In genomic region chr10:22210267-22210666, GRCh38 we compare ENCODE assay signal across 32 cellular contexts. TPM values are rescaled to one million over a fixed set of nuclear protein-coding genes. Genes with fewer than 3 reads are reported as not detected.
DNase-seq lines count a peak whose midpoint lies in the region; ATAC-seq, FAIRE-seq and TF ChIP-seq lines count a peak whose summit lies in the region.
"Had no signal": no experiment of that assay in that cellular context is flagged by ENCODE, and none has a peak within 500 bp of the region (broad histone marks: within the 10 kb centered on the region; RNA-seq: fewer than 3 reads in every experiment).

No MANE protein-coding gene starts in this region.

- no peaks in the 10 kb centered on the region for H3K4me1 ChIP-seq in HepG2 (ENCODE audit: insufficient read depth, low read length)
- no peaks in the 10 kb centered on the region for H3K4me1 ChIP-seq in right lobe of liver
- H3K4me1 ChIP-seq in K562 (replicated peaks in 1 of 2; ENCODE audit: control insufficient read depth in 2 of 2, insufficient read depth in 2 of 2, low read length in 2 of 2) = peaks cover 0 to 6% of the 10 kb centered on the region in 2 experiments; a peak in 1 of 5 replicates
- H3K4me1 ChIP-seq in uterus = no peaks in the 10 kb centered on the region
- H3K4me1 ChIP-seq: BE2C, BLaER1 had no signal

- TF ChIP-seq CTCF in HepG2 (CRISPR knock-in tag; IDR thresholded peaks at IDR 0.05) (no peak), right lobe of liver (IDR thresholded peaks at IDR 0.05) (no peak), K562 (IDR thresholded peaks at IDR 0.05 in 2 of 3, conservative IDR thresholded peaks at IDR 0.05 in 1 of 3; ENCODE audit: insufficient read depth in 2 of 3, low read depth in 1 of 3, low read length in 3 of 3) (no peak), uterus (IDR thresholded peaks at IDR 0.05) (no peak)

- in situ Hi-C loops in HepG2 (cut with HindIII; ENCODE audit: extremely low pct_ligation_motif_present, low pct_unique_long_range_greater_than_20kb) (no loop called here), K562 (cut with MboI) (no loop called here), KBM-7 (cut with MboI; ENCODE audit: low pct_unique_long_range_greater_than_20kb, low sequenced_read_pairs) (no loop called here)

- H3K27ac ChIP-seq in HepG2 (ENCODE audit: extremely low read length, insufficient read depth, low read length) = no peak overlapping the region
- H3K27ac ChIP-seq in right lobe of liver = no peak overlapping the region
- H3K27ac ChIP-seq in K562 (ENCODE audit: extremely low read depth, low read depth, low read length) = no peak overlapping the region
- H3K27ac ChIP-seq in uterus = no peak overlapping the region
- H3K27ac ChIP-seq: 22Rv1, BLaER1 had no signal

- H3K9ac ChIP-seq in HepG2 (ENCODE audit: insufficient read depth, low read depth, low read length) = no peak overlapping the region
- H3K9ac ChIP-seq in K562 (ENCODE audit: insufficient read depth in 1 of 2, low read depth in 2 of 2, low read length in 2 of 2) = no peak overlapping the region
- H3K9ac ChIP-seq: BLaER1 had no signal

- BruUV-seq in HepG2 (replicated peaks; lab: Mats Ljungman, UMichigan) = no TSS peak
- no TSS peak for BruUV-seq in K562 (replicated peaks; lab: Mats Ljungman, UMichigan)

- TF ChIP-seq EP300 in HepG2 (IDR thresholded peaks at IDR 0.05; ENCODE audit: low read depth in 2 of 2, low read length in 2 of 2) (no peak), HepG2 (CRISPR knock-in tag; IDR thresholded peaks at IDR 0.05; ENCODE audit: borderline replicate concordance) (no peak), Ishikawa (IDR thresholded peaks at IDR 0.05; ENCODE audit: borderline replicate concordance) (no peak), K562 (IDR thresholded peaks at IDR 0.05; ENCODE audit: low read length) (no peak)

- ATAC-seq in HepG2 (no peak), right lobe of liver (no peak), K562 (no peak), HG03460 (IDR thresholded peaks at IDR 0.05; ENCODE audit: unreplicated experiment) (no peak)
- ATAC-seq: GM12878 had no signal

- H3K4me2 ChIP-seq in HepG2 (ENCODE audit: low read depth, low read length) = no peak overlapping the region
- no peak overlapping the region for H3K4me2 ChIP-seq in K562 (ENCODE audit: insufficient read depth, low read length)
- H3K4me2 ChIP-seq: BLaER1 had no signal

- no peaks in the 10 kb centered on the region for H3K9me3 ChIP-seq in HepG2 (ENCODE audit: low read length)
- no peaks in the 10 kb centered on the region for H3K9me3 ChIP-seq in right lobe of liver
- no peaks in the 10 kb centered on the region for H3K9me3 ChIP-seq in K562 (replicated peaks; ENCODE audit: control insufficient read depth, insufficient read depth, low read depth, low read length)
- no peaks in the 10 kb centered on the region for H3K9me3 ChIP-seq in uterus
- H3K9me3 ChIP-seq: BE2C, BLaER1 had no signal

- TF ChIP-seq POLR2A in HepG2 (IDR thresholded peaks at IDR 0.05; ENCODE audit: insufficient read depth in 1 of 2, low read depth in 2 of 2, low read length in 2 of 2) = no peak
- TF ChIP-seq POLR2A in right lobe of liver (IDR thresholded peaks at IDR 0.05) = no peak
- TF ChIP-seq POLR2A in K562 (conservative IDR thresholded peaks at IDR 0.05) = no peak
- no peak for TF ChIP-seq POLR2A in uterus (IDR thresholded peaks at IDR 0.05)

- no peak overlapping the region for H2AFZ ChIP-seq in HepG2 (ENCODE audit: low read length)
- H2AFZ ChIP-seq in K562 (ENCODE audit: low read depth, low read length) = no peak overlapping the region

- no peak for FAIRE-seq in HepG2 (lab: Jason Lieb, UNC)
- no peak for FAIRE-seq in K562 (lab: Jason Lieb, UNC)
- FAIRE-seq: GM12878, GM12892, GM18507 had no signal

- no peak for DNase-seq in HepG2 (ENCODE audit: low spot score)
- DNase-seq in right lobe of liver = no peak
- DNase-seq in K562 (ENCODE audit: extremely low read depth in 1 of 4, low spot score in 3 of 4) = no peak
- peak; percentile 45 for DNase-seq in foreskin melanocyte
- DNase-seq in KBM-7 = no peak
- DNase-seq in uterus = no peak
- DNase-seq: ACHN; BE2C; C1 segment of cervical spinal cord; CD4-positive, alpha-beta memory T cell; CD4-positive, CD25-positive, alpha-beta regulatory T cell; CD8-positive, alpha-beta memory T cell; COR-L47; DMS 273 treated with DMSO at 0.1 percent for 48 hours; DMS153; DMS53; DMS79; DND-41; EL; GDM1 had no signal

- TF ChIP-seq RAD21 in HepG2 (CRISPR knock-in tag; IDR thresholded peaks at IDR 0.05) (no peak), Ishikawa (IDR thresholded peaks at IDR 0.05; ENCODE audit: low read depth) (no peak), K562 (CRISPR knock-in tag; conservative IDR thresholded peaks at IDR 0.05 in 1 of 2, IDR thresholded peaks at IDR 0.05 in 1 of 2) (no peak)

- H3K79me2 ChIP-seq in HepG2 (ENCODE audit: insufficient read depth, low read length) (no peaks in the 10 kb centered on the region), K562 (ENCODE audit: control insufficient read depth, insufficient read depth, low read length) (no peaks in the 10 kb centered on the region)

- H4K20me1 ChIP-seq in HepG2 (ENCODE audit: insufficient read depth, low read length) (no peaks in the 10 kb centered on the region), K562 (replicated peaks; ENCODE audit: control insufficient read depth, insufficient read depth, low read length) (no peaks in the 10 kb centered on the region)
- H4K20me1 ChIP-seq: BLaER1 had no signal

- H3K27me3 ChIP-seq in HepG2 (ENCODE audit: control insufficient read depth in 1 of 2, insufficient read depth in 2 of 2, low read length in 2 of 2) (peaks cover 0 to 5% of the 10 kb centered on the region in 2 experiments; a peak in 1 of 5 replicates), right lobe of liver (no peaks in the 10 kb centered on the region), K562 (ENCODE audit: control insufficient read depth in 2 of 2, insufficient read depth in 2 of 2, low read length in 2 of 2) (no peaks in the 10 kb centered on the region), uterus (no peaks in the 10 kb centered on the region)
- H3K27me3 ChIP-seq: BE2C, BLaER1 had no signal

- no peaks in the 10 kb centered on the region for H3K9me1 ChIP-seq in K562 (ENCODE audit: control insufficient read depth, insufficient read depth, low read length)

- POLR2A ChIA-PET in HepG2 (lab: Yijun Ruan, JAX) = no interaction called here
- POLR2A ChIA-PET in K562 (lab: Yijun Ruan, JAX) = interaction anchor here (1.0 to 1.1 kb wide), 3 partner anchors 8 to 19 kb away, joined by 3 read pairs; partner anchors contain the start of gene EBLN1

- H3K4me3 ChIP-seq in HepG2 (replicated peaks in 1 of 3; ENCODE audit: insufficient read depth in 1 of 3, low read depth in 2 of 3, low read length in 3 of 3) (no peak overlapping the region), right lobe of liver (no peak overlapping the region), K562 (no peak overlapping the region), uterus (no peak overlapping the region)
- H3K4me3 ChIP-seq: BLaER1, GM12878 had no signal

- CTCF ChIA-PET in HepG2 (lab: Yijun Ruan, JAX; ENCODE audit: low intra/inter-chr PET ratio, low total read pairs) (no interaction called here), K562 (lab: Yijun Ruan, JAX; ENCODE audit: low intra/inter-chr PET ratio) (no interaction called here)

- H3K36me3 ChIP-seq in HepG2 (replicated peaks in 1 of 2; ENCODE audit: control insufficient read depth in 1 of 2, insufficient read depth in 2 of 2, low read length in 2 of 2) (no peaks in the 10 kb centered on the region), right lobe of liver (no peaks in the 10 kb centered on the region), K562 (ENCODE audit: control insufficient read depth, insufficient read depth, low read length) (no peaks in the 10 kb centered on the region), uterus (no peaks in the 10 kb centered on the region)
- H3K36me3 ChIP-seq: BE2C, BLaER1 had no signal

- intact Hi-C loops in HepG2 (cut with micrococcal nuclease; ENCODE audit: unreplicated experiment) = no loop called here
- intact Hi-C loops in right lobe of liver (cut with DNase I) = no loop called here
- intact Hi-C loops in K562 (cut with micrococcal nuclease) = loop anchor here (10.0 kb wide), 1 partner anchor 105 kb away; no protein-coding TSS in a partner anchor
- intact Hi-C loops in uterus (cut with DNase I; ENCODE audit: low total_unique reads) = no loop called here

- 19% methylated on average over 5 of the region's 5 CpGs for WGBS in HepG2 (ENCODE audit: low lambda C conversion rate)
- WGBS in right lobe of liver (ENCODE audit: insufficient coverage, low coverage, low lambda C conversion rate, missing lambda C conversion rate) = 69% methylated on average over 5 of the region's 5 CpGs
- WGBS in K562 (ENCODE audit: insufficient coverage, low coverage, missing lambda C conversion rate) = 59% methylated on average over 5 of the region's 5 CpGs

RNA-seq across cellular contexts. Expression of gene EBLN1, which starts 7.5 kb away (rescaled TPM):
- not detected in 2 replicates for total RNA-seq in HepG2 (2016; rRNA removed; fragmentation: Illumina TruSeq; extraction: Trizol)
- total RNA-seq in HepG2 (2016; cell fraction: cytosol; rRNA removed; fragmentation: Illumina TruSeq; extraction: Trizol; ENCODE audit: low read depth) = not detected in 2 replicates
- total RNA-seq in HepG2 (2016; cell fraction: insoluble cytoplasmic fraction; rRNA removed; fragmentation: Illumina TruSeq; extraction: Trizol) = not detected in 2 replicates
- not detected in 2 replicates for total RNA-seq in HepG2 (2016; cell fraction: membrane; rRNA removed; fragmentation: Illumina TruSeq; extraction: Trizol)
- total RNA-seq in HepG2 (2016; cell fraction: nucleus; rRNA removed; fragmentation: Illumina TruSeq; extraction: Trizol) = not detected in 2 replicates
- polyA plus RNA-seq in HepG2 (2011; rRNA removed) = not detected in 2 replicates
- not detected in 2 replicates for polyA plus RNA-seq in HepG2 (2011; cell fraction: cytosol; rRNA removed)
- polyA plus RNA-seq in HepG2 (2011; cell fraction: nucleus; rRNA removed) = not detected in 2 replicates
- not detected in 2 replicates for polyA plus RNA-seq in HepG2 (2012)
- not detected in 2 replicates for polyA plus RNA-seq in HepG2 (2016; cell fraction: cytosol; fragmentation: Illumina TruSeq; extraction: Trizol; ENCODE audit: low read depth)
- not detected in 2 replicates for polyA plus RNA-seq in HepG2 (2016; cell fraction: insoluble cytoplasmic fraction; fragmentation: Illumina TruSeq; extraction: Trizol; ENCODE audit: low read depth)
- polyA plus RNA-seq in HepG2 (2016; cell fraction: membrane; fragmentation: Illumina TruSeq; extraction: Trizol; ENCODE audit: low read depth) = not detected in 2 replicates
- not detected in 2 replicates for polyA plus RNA-seq in HepG2 (2016; cell fraction: nucleus; fragmentation: Illumina TruSeq; extraction: Trizol; ENCODE audit: insufficient read depth, low read depth)
- not detected in 2 replicates for polyA minus RNA-seq in HepG2 (2011; rRNA and poly(A)+ RNA removed; ENCODE audit: low replicate concordance)
- not detected in 2 replicates for polyA minus RNA-seq in HepG2 (2011; cell fraction: cytosol; rRNA and poly(A)+ RNA removed)
- polyA minus RNA-seq in HepG2 (2011; cell fraction: nucleus; rRNA and poly(A)+ RNA removed) = not detected in 2 replicates
- total RNA-seq in right lobe of liver = not detected
- 0.76 and 3.1 TPM in 2 replicates for total RNA-seq in K562 (2011; cell fraction: chromatin; rRNA removed; ENCODE audit: low replicate concordance)
- 0.67 and 1.1 TPM in 2 replicates for total RNA-seq in K562 (2011; cell fraction: nucleolus; rRNA removed)
- total RNA-seq in K562 (2011; cell fraction: nucleoplasm; rRNA removed) = 0.73 TPM in 1 of 2 replicates, not detected in the other
- 0.32 and 0.61 TPM in 2 replicates for total RNA-seq in K562 (2014; rRNA removed)
- total RNA-seq in K562 (2014; rRNA removed; fragmentation: Illumina TruSeq; extraction: Trizol) = 0.80 and 0.99 TPM in 2 replicates
- total RNA-seq in K562 (2015; rRNA removed; fragmentation: Illumina TruSeq; extraction: Trizol) = 0.30 and 0.40 TPM in 2 replicates
- total RNA-seq in K562 (2021) = 0.95 and 1.1 TPM in 2 replicates
- polyA plus RNA-seq in K562 (2011; rRNA removed) = 0.06 TPM in 1 of 2 replicates, not detected in the other
- 0.09 TPM in 1 of 2 replicates, not detected in the other for polyA plus RNA-seq in K562 (2011; cell fraction: cytosol; rRNA removed)
- not detected in 2 replicates for polyA plus RNA-seq in K562 (2011; cell fraction: nucleus; rRNA removed)
- 0.40 and 0.76 TPM in 2 replicates for polyA plus RNA-seq in K562 (2012)
- polyA plus RNA-seq in K562 (2014; fragmentation: Illumina TruSeq; extraction: Trizol) = 1.00 and 1.5 TPM in 2 replicates
- 1 to 10 TPM; 2.5 to 3.1 TPM for polyA plus RNA-seq in K562 (2014; fragmentation: Nextera tagmentation; extraction: Ambion mirVana)
- 0.50 and 1.1 TPM in 2 replicates for polyA plus RNA-seq in K562 (2014; rRNA removed)
- polyA minus RNA-seq in K562 (2011; rRNA and poly(A)+ RNA removed) = not detected in 2 replicates
- not detected in 2 replicates for polyA minus RNA-seq in K562 (2011; cell fraction: cytosol; rRNA and poly(A)+ RNA removed)
- polyA minus RNA-seq in K562 (2011; cell fraction: nucleus; rRNA and poly(A)+ RNA removed) = not detected in 2 replicates
- under 1 TPM in 1 of 4 donors, not detected in 3; 0.21 TPM for total RNA-seq in uterus
- total RNA-seq: A172; A673; CD4-positive, alpha-beta memory T cell; CD4-positive, CD25-positive, alpha-beta regulatory T cell; CD8-positive, alpha-beta memory T cell; Daoy; GM12878 had no signal
- polyA plus RNA-seq: AG04450; CD14-positive monocyte; CD4-positive, alpha-beta memory T cell; CD4-positive, CD25-positive, alpha-beta regulatory T cell; CD8-positive, alpha-beta memory T cell; GM12878 had no signal

Comparison
In these comparisons a context has a peak if more than half of its experiments do, and no peak if none do; other contexts are left out.
1. Of the 241 proteins assayed by ChIP-seq in both HepG2 and K562: peak only in HepG2: none; only in K562: CEBPG and IRF9; in both: CEBPB; in neither: 238.